In genomic region chr7:98228801-98229200, GRCh38 we compare ENCODE assay signal across 26 cellular contexts. TPM values are rescaled to one million over a fixed set of nuclear protein-coding genes. Genes with fewer than 3 reads are reported as not detected.
"Had no signal": no experiment of that assay in that cellular context is flagged by ENCODE, and none has a peak within 500 bp of the region (broad histone marks: within the 10 kb centered on the region; RNA-seq: fewer than 3 reads in every experiment).

No MANE protein-coding gene starts in this region.

- H3K27me3 ChIP-seq: esophagus squamous epithelium, tibial artery, upper lobe of left lung, uterus had no signal

- H3K27ac ChIP-seq: epithelial cell of prostate, esophagus squamous epithelium, parathyroid adenoma, prostate gland, tibial artery, upper lobe of left lung, uterus had no signal

- DNase-seq: central memory CD4-positive, alpha-beta T cell; cortex of kidney; effector memory CD4-positive, alpha-beta T cell; esophagus squamous epithelium; foreskin fibroblast; kidney; left cardiac atrium; mammary epithelial cell; naive thymus-derived CD4-positive, alpha-beta T cell; nephron progenitor cell; nucleus accumbens; retina; small intestine; stimulated activated CD4-positive, alpha-beta T cell treated with anti-CD3 and anti-CD28 coated beads, Interleukin-12 subunit alpha, Interleukin-12 subunit beta, amount 100 ng/mL, for 4 hours; stimulated activated CD4-positive, alpha-beta T cell treated with anti-CD3 and anti-CD28 coated beads, Interleukin-2, amount 100 ng/mL, for 48 hours; stimulated activated CD8-positive, alpha-beta memory T cell treated with anti-CD3 and anti-CD28 coated beads, Interleukin-4, amount 100 ng/mL, for 48 hours; tibial artery; uterus had no signal

- H3K9me3 ChIP-seq: esophagus squamous epithelium, prostate gland, tibial artery, upper lobe of left lung, uterus had no signal

- FAIRE-seq: endometrium, kidney, small intestine had no signal

- H3K4me3 ChIP-seq: esophagus squamous epithelium, prostate gland, tibial artery, upper lobe of left lung, uterus had no signal

- H3K9me3 Mint-ChIP-seq: naive thymus-derived CD4-positive, alpha-beta T cell; nephron progenitor cell; stimulated activated effector memory CD8-positive, alpha-beta T cell treated with anti-CD3 and anti-CD28 coated beads, Interleukin-12 subunit alpha, Interleukin-12 subunit beta, amount 100 ng/mL, for 72 hours; stimulated activated naive CD8-positive, alpha-beta T cell treated with anti-CD3 and anti-CD28 coated beads, Interleukin-15, Interleukin-2, amounts not matched to agents 100 ng/mL and 50 ng/mL, for 24 hours had no signal

- H3K4me1 ChIP-seq: esophagus squamous epithelium, parathyroid adenoma, tibial artery, upper lobe of left lung, uterus had no signal

- H3K4me1 Mint-ChIP-seq: stimulated activated effector memory CD8-positive, alpha-beta T cell treated with anti-CD3 and anti-CD28 coated beads, Interleukin-12 subunit alpha, Interleukin-12 subunit beta, amount 100 ng/mL, for 72 hours had no signal

- H3K27ac Mint-ChIP-seq: stimulated activated naive CD8-positive, alpha-beta T cell treated with anti-CD3 and anti-CD28 coated beads, Interleukin-15, Interleukin-2, amounts not matched to agents 100 ng/mL and 50 ng/mL, for 24 hours had no signal

- H3K36me3 ChIP-seq: prostate gland, uterus had no signal

- H3K4me3 Mint-ChIP-seq: naive thymus-derived CD4-positive, alpha-beta T cell; nephron progenitor cell; stimulated activated effector memory CD8-positive, alpha-beta T cell treated with anti-CD3 and anti-CD28 coated beads, Interleukin-12 subunit alpha, Interleukin-12 subunit beta, amount 100 ng/mL, for 72 hours; stimulated activated naive CD8-positive, alpha-beta T cell treated with anti-CD3 and anti-CD28 coated beads, Interleukin-15, Interleukin-2, amounts not matched to agents 100 ng/mL and 50 ng/mL, for 24 hours had no signal

- ATAC-seq: left cardiac atrium; naive thymus-derived CD4-positive, alpha-beta T cell; stimulated activated effector memory CD8-positive, alpha-beta T cell treated with anti-CD3 and anti-CD28 coated beads, Interleukin-12 subunit alpha, Interleukin-12 subunit beta, amount 100 ng/mL, for 72 hours had no signal

- H3K27me3 Mint-ChIP-seq: naive thymus-derived CD4-positive, alpha-beta T cell; stimulated activated naive CD8-positive, alpha-beta T cell treated with anti-CD3 and anti-CD28 coated beads, Interleukin-15, Interleukin-2, amounts not matched to agents 100 ng/mL and 50 ng/mL, for 24 hours had no signal

RNA-seq across cellular contexts. Expression of gene BHLHA15, which starts 17.6 kb away (rescaled TPM):
- total RNA-seq: mononuclear cell had no signal
- polyA plus RNA-seq: naive thymus-derived CD4-positive, alpha-beta T cell had no signal
